In genomic region chr7:116273918-116274301, GRCh38 we compare ENCODE assay signal across 1 cellular context.
TF ChIP-seq lines count a peak whose summit lies in the region.

No MANE protein-coding gene starts in this region.

TF ChIP-seq in WTC11, 78 proteins besides CTCF, POLR2A, EP300 and RAD21 (continued from another document):
- TF ChIP-seq ZNF512 (CRISPR knock-in tag; IDR thresholded peaks at IDR 0.05; ENCODE audit: borderline replicate concordance) (no peak), ZNF121 (CRISPR knock-in tag; IDR thresholded peaks at IDR 0.05) (no peak), E2F4 (CRISPR knock-in tag; IDR thresholded peaks at IDR 0.05; ENCODE audit: borderline replicate concordance, low read depth) (no peak), OVOL2 (CRISPR knock-in tag; IDR thresholded peaks at IDR 0.05; ENCODE audit: borderline replicate concordance) (no peak), MAX (CRISPR knock-in tag; IDR thresholded peaks at IDR 0.05) (no peak), STAT6 (CRISPR knock-in tag; conservative IDR thresholded peaks at IDR 0.05; ENCODE audit: low read depth) (no peak), NR1H2 (CRISPR knock-in tag; IDR thresholded peaks at IDR 0.05) (no peak), EMX1 (CRISPR knock-in tag; IDR thresholded peaks at IDR 0.05) (no peak), FOXJ3 (CRISPR knock-in tag; IDR thresholded peaks at IDR 0.05; ENCODE audit: borderline replicate concordance) (no peak)
